9 cellular contexts compared by ENCODE assay signal in the genomic region with DNA sequence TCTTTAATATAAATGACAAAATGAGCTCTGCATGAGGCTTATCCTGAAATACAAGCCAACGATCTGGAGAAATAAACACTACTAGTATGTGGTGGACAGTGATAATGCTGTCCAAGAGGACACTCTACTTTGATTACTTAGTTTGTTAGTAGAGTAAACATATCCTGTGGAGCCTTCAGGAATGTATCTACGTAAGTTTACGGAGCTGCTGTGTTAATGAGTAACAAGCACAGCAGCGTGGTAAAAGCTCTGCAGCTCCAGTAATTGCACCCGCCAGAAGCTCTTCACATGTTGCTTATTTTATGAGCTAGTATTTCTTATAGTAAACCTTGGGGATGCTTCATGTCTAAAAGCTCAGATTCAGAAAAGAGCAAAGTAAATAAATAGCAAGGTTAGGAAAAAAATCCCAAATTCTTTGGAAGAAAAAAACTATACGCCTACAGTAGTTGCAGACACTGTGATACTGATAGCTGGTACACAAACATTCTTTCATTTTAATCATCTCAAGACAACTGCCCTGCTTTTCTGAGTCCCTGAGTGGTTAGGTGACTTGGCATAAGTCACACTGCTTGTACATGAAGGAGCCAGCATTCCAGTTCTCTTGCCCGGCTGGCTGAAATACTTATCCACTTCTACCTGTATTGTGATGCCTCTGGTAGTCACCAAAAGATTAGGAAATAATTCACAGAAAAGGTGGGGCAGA. TPM values are rescaled to one million over a fixed set of nuclear protein-coding genes. Genes with fewer than 3 reads are reported as not detected.
DNase-seq lines count a peak whose midpoint lies in the region; ATAC-seq and TF ChIP-seq lines count a peak whose summit lies in the region.
"Had no signal": no experiment of that assay in that cellular context is flagged by ENCODE, and none has a peak within 500 bp of the region (broad histone marks: within the 10 kb centered on the region; RNA-seq: fewer than 3 reads in every experiment).

No MANE protein-coding gene starts in this region.

- no peaks in the 10 kb centered on the region for H3K9me3 Mint-ChIP-seq in T-helper 2 cell treated with Interferon-gamma antibody and Interleukin-4, amounts not matched to agents 5 μg/mL and 100 μg/mL, for 36 hours
- no peaks in the 10 kb centered on the region for H3K9me3 Mint-ChIP-seq in natural killer cell

- TF ChIP-seq CTCF in C4-2B (conservative IDR thresholded peaks at IDR 0.05) (no peak), epithelial cell of proximal tubule (conservative IDR thresholded peaks at IDR 0.05; ENCODE audit: low read depth, low read length) (no peak), RWPE1 (conservative IDR thresholded peaks at IDR 0.05; ENCODE audit: low read depth) (no peak), natural killer cell (IDR thresholded peaks at IDR 0.05) (no peak)

- H3K27ac ChIP-seq in C4-2B (peak overlapping the region; percentile 42; the same call in 1 of the 2 replicates), RWPE1 (no peak overlapping the region)

- peaks cover 30% of the 10 kb centered on the region for H3K27me3 Mint-ChIP-seq in T-helper 2 cell treated with Interferon-gamma antibody and Interleukin-4, amounts not matched to agents 5 μg/mL and 100 μg/mL, for 36 hours (ENCODE audit: low read depth)
- H3K27me3 Mint-ChIP-seq in natural killer cell (ENCODE audit: low read depth in 2 of 2), result peaks cover 5 to 20% of the 10 kb centered on the region in 2 donors

- H3K27ac Mint-ChIP-seq in T-helper 2 cell treated with Interferon-gamma antibody and Interleukin-4, amounts not matched to agents 5 μg/mL and 100 μg/mL, for 36 hours, result no peak overlapping the region
- no peak overlapping the region for H3K27ac Mint-ChIP-seq in natural killer cell

- ATAC-seq in natural killer cell, result no peak

- H3K36me3 Mint-ChIP-seq in T-helper 2 cell treated with Interferon-gamma antibody and Interleukin-4, amounts not matched to agents 5 μg/mL and 100 μg/mL, for 36 hours (ENCODE audit: low read depth), result no peaks in the 10 kb centered on the region
- no peaks in the 10 kb centered on the region for H3K36me3 Mint-ChIP-seq in natural killer cell

- intact Hi-C loops in natural killer cell (cut with micrococcal nuclease), result no loop called here

- CTCF ChIA-PET in RWPE1 (lab: Yijun Ruan, JAX), result interaction anchor here (0.6 kb wide), 1 partner anchor 82 kb away, joined by 3 read pairs; no protein-coding TSS in a partner anchor

- no peak overlapping the region for H3K4me3 Mint-ChIP-seq in T-helper 2 cell treated with Interferon-gamma antibody and Interleukin-4, amounts not matched to agents 5 μg/mL and 100 μg/mL, for 36 hours
- no peak overlapping the region for H3K4me3 Mint-ChIP-seq in natural killer cell

- DNase-seq in NCI-H2196 (lab: John Stamatoyannopoulos, UW; ENCODE audit: unreplicated experiment) (peak; percentile 35), epithelial cell of proximal tubule (ENCODE audit: low read depth) (peak; percentile 84), mucosa of gallbladder (ENCODE audit: low spot score) (peak; percentile 72), RWPE1 (ENCODE audit: low spot score) (no peak), natural killer cell (no peak), Ammon's horn (ENCODE audit: low spot score) (no peak)
- DNase-seq in T-helper 2 cell treated with Interferon-gamma antibody and Interleukin-4, amounts not matched to agents 5 μg/mL and 100 μg/mL, for 36 hours (ENCODE audit: low spot score), result no peak

- H3K4me1 Mint-ChIP-seq in T-helper 2 cell treated with Interferon-gamma antibody and Interleukin-4, amounts not matched to agents 5 μg/mL and 100 μg/mL, for 36 hours (ENCODE audit: low read depth), result peaks cover 2% of the 10 kb centered on the region
- no peaks in the 10 kb centered on the region for H3K4me1 Mint-ChIP-seq in natural killer cell

- H3K4me3 ChIP-seq in epithelial cell of proximal tubule (ENCODE audit: low read depth, low read length), result peak overlapping the region; percentile 21
- H3K4me3 ChIP-seq: skin epidermis had no signal

- POLR2A ChIA-PET in RWPE1 (lab: Yijun Ruan, JAX; ENCODE audit: low non-redundant PET), result no interaction called here

RNA-seq across cellular contexts. Expression of gene CCDC34, which starts 32.7 kb away (rescaled TPM):
- total RNA-seq in epithelial cell of proximal tubule, result 5.7 and 8.0 TPM in 2 replicates
- total RNA-seq in mucosa of gallbladder, result 7.6 TPM
- 1 to 10 TPM in 2 of 3 donors, under 1 TPM in 1; 0.99 to 3.0 (median 1.2) TPM for total RNA-seq in natural killer cell

Comparison
In these comparisons a context has a peak if more than half of its experiments do, and no peak if none do; other contexts are left out.
1. DNase-seq: peak in NCI-H2196 (single experiment), epithelial cell of proximal tubule (single experiment) and mucosa of gallbladder (single experiment); none in RWPE1 (single experiment), T-helper 2 cell treated with Interferon-gamma antibody and Interleukin-4, amounts not matched to agents 5 μg/mL and 100 μg/mL, for 36 hours (single experiment), natural killer cell (single experiment) and Ammon's horn (single experiment).